Comparison of ENCODE assay signal across 22 cellular contexts in genomic region chr19:56712609-56713008, GRCh38. TPM values are rescaled to one million over a fixed set of nuclear protein-coding genes. Genes with fewer than 3 reads are reported as not detected.
A peak's percentile ranks its signal among the peaks of the same experiment; 100 is the strongest.
DNase-seq lines count a peak whose midpoint lies in the region; ATAC-seq and TF ChIP-seq lines count a peak whose summit lies in the region.
"Had no signal": no experiment of that assay in that cellular context is flagged by ENCODE, and none has a peak within 500 bp of the region (broad histone marks: within the 10 kb centered on the region; RNA-seq: fewer than 3 reads in every experiment).

No MANE protein-coding gene starts in this region.

- TF ChIP-seq POLR2A in body of pancreas (IDR thresholded peaks at IDR 0.05): no peak

- H3K36me3 ChIP-seq in body of pancreas (replicated peaks in 1 of 2; ENCODE audit: insufficient read depth in 1 of 2, low read depth in 2 of 2) (no peaks in the 10 kb centered on the region), mucosa of descending colon (ENCODE audit: low read depth) (no peaks in the 10 kb centered on the region)
- H3K36me3 ChIP-seq: heart left ventricle, MG63 had no signal

- H3K4me3 ChIP-seq in body of pancreas (no peak overlapping the region), mucosa of descending colon (no peak overlapping the region)
- H3K4me3 ChIP-seq: heart left ventricle, lung, MG63 had no signal

- DNase-seq in DMS 273 (lab: John Stamatoyannopoulos, UW; ENCODE audit: unreplicated experiment): peak; percentile 40
- DNase-seq in DMS 273 treated with DMSO at 0.1 percent for 48 hours (lab: John Stamatoyannopoulos, UW): no peak
- DNase-seq in body of pancreas: peak in 3 of 4 donors; percentile 8 to 20 (median 13)
- peak; percentile 75 for DNase-seq in left kidney (ENCODE audit: low read depth, low spot score)
- DNase-seq in superior temporal gyrus (ENCODE audit: extremely low spot score): peak; percentile 86
- DNase-seq in mucosa of descending colon: no peak
- no peak for DNase-seq in stimulated activated CD4-positive, alpha-beta T cell treated with anti-CD3 and anti-CD28 coated beads, Interleukin-4, amount 100 ng/mL, for 24 hours
- DNase-seq: CD8-positive, alpha-beta memory T cell; heart left ventricle; immature natural killer cell; MG63; naive B cell; stimulated activated CD4-positive, alpha-beta T cell treated with anti-CD3 and anti-CD28 coated beads, Interleukin-2, amount 100 ng/mL, for 24 hours; stimulated activated naive CD4-positive, alpha-beta T cell treated with Interleukin-2 at 50 U/mL for 16 hours; trophoblast cell had no signal

- WGBS in body of pancreas, 2 donors: 20 to 37% methylated on average over 8 of the region's 8 CpGs

- no peak for ATAC-seq in body of pancreas
- no peak for ATAC-seq in HG03342 (IDR thresholded peaks at IDR 0.05; ENCODE audit: unreplicated experiment)
- ATAC-seq in mucosa of descending colon: no peak
- ATAC-seq: heart left ventricle, Right ventricle myocardium inferior had no signal

- intact Hi-C loops in body of pancreas (cut with DNase I) (no loop called here), mucosa of descending colon (cut with DNase I, micrococcal nuclease) (no loop called here)

- no peaks in the 10 kb centered on the region for H3K4me1 ChIP-seq in body of pancreas
- no peaks in the 10 kb centered on the region for H3K4me1 ChIP-seq in mucosa of descending colon (ENCODE audit: low read depth)
- H3K4me1 ChIP-seq: heart left ventricle had no signal

- H3K27ac ChIP-seq in body of pancreas: no peak overlapping the region
- H3K27ac ChIP-seq: 22Rv1, heart left ventricle, HL-60 had no signal

- no peaks in the 10 kb centered on the region for H3K27me3 ChIP-seq in body of pancreas
- H3K27me3 ChIP-seq: heart left ventricle, MG63 had no signal

- H3K9me3 ChIP-seq in body of pancreas: no peaks in the 10 kb centered on the region
- H3K9me3 ChIP-seq in mucosa of descending colon: peaks cover 71% of the 10 kb centered on the region
- H3K9me3 ChIP-seq: MG63 had no signal

- TF ChIP-seq CTCF in body of pancreas (IDR thresholded peaks at IDR 0.05): no peak
- TF ChIP-seq CTCF in mucosa of descending colon (IDR thresholded peaks at IDR 0.05): no peak

RNA-seq across cellular contexts. Expression of gene ZNF835, which starts 41.1 kb away (rescaled TPM):
- total RNA-seq in body of pancreas: 1 to 10 TPM; 4.0 to 4.2 TPM
- 1 to 10 TPM in 1 of 3 donors, under 1 TPM in 2; 0.72 to 9.1 (median 0.77) TPM for total RNA-seq in mucosa of descending colon
- total RNA-seq: NCI-H460, OCI-LY7 had no signal

Comparison
In these comparisons a context has a peak if more than half of its experiments do, and no peak if none do; other contexts are left out.
1. DNase-seq: peak in DMS 273 (single experiment), body of pancreas (3 of 4), left kidney (single experiment) and superior temporal gyrus (single experiment); none in DMS 273 treated with DMSO at 0.1 percent for 48 hours (single experiment), mucosa of descending colon (0 of 3) and stimulated activated CD4-positive, alpha-beta T cell treated with anti-CD3 and anti-CD28 coated beads, Interleukin-4, amount 100 ng/mL, for 24 hours (single experiment).